Comparison of ENCODE assay signal across 8 cellular contexts in the genomic region with DNA sequence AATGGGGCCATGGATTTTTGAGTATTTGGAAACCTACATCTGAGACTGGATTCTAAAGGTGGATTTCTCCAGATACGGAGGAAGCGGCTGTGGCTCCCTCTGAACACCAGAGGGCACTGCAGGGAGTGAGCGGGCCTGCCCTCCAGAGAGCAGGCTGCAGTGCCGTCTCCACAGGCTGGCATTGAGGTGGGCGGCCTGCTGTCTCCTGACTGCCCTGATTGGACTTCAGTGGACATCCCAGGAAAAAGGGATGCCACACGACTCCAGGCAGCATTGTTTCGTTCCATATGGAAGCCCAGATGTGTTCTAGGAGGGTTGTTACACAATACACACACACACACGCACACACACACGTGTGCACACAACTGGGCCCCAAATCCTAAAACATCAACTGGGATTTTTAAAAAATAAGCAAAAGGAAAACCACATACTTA. TPM values are rescaled to one million over a fixed set of nuclear protein-coding genes. Genes with fewer than 3 reads are reported as not detected.
DNase-seq lines count a peak whose midpoint lies in the region; ATAC-seq and TF ChIP-seq lines count a peak whose summit lies in the region.

No MANE protein-coding gene starts in this region.

- peak; percentile 52 to 88 (median 67) for TF ChIP-seq CTCF in esophagus muscularis mucosa (IDR thresholded peaks at IDR 0.05)
- TF ChIP-seq CTCF in thyroid gland (IDR thresholded peaks at IDR 0.05), result peak in 5 of 6 experiments; percentile 26 to 89 (median 52)

- H3K9me3 ChIP-seq in esophagus muscularis mucosa (no peaks in the 10 kb centered on the region), thyroid gland (no peaks in the 10 kb centered on the region)

- H3K27ac Mint-ChIP-seq in naive thymus-derived CD8-positive, alpha-beta T cell, result no peak overlapping the region

- WGBS in esophagus muscularis mucosa, result 35% methylated on average over 9 of the region's 9 CpGs
- WGBS in thyroid gland, 2 donors, result 29 to 34% methylated on average over 9 of the region's 9 CpGs

- H3K36me3 ChIP-seq in esophagus muscularis mucosa (peaks cover 0 to 64% (median 2%) of the 10 kb centered on the region in 4 donors), thyroid gland (no peaks in the 10 kb centered on the region)

- H3K27me3 ChIP-seq in esophagus muscularis mucosa (peaks cover 0 to 4% (median 0%) of the 10 kb centered on the region in 4 donors), thyroid gland (no peaks in the 10 kb centered on the region)

- H3K4me1 Mint-ChIP-seq in naive thymus-derived CD8-positive, alpha-beta T cell, result peaks cover 0 to 5% (median under 1%) of the 10 kb centered on the region in 4 donors

- TF ChIP-seq POLR2A in esophagus muscularis mucosa (IDR thresholded peaks at IDR 0.05; ENCODE audit: low read depth) (no peak), thyroid gland (IDR thresholded peaks at IDR 0.05) (no peak)

- no peak overlapping the region for H3K27ac ChIP-seq in esophagus muscularis mucosa (replicated peaks in 1 of 4)
- no peak overlapping the region for H3K27ac ChIP-seq in thyroid gland

- no peak for TF ChIP-seq EP300 in esophagus muscularis mucosa (IDR thresholded peaks at IDR 0.05)

- no peaks in the 10 kb centered on the region for H3K9me3 Mint-ChIP-seq in naive thymus-derived CD8-positive, alpha-beta T cell

- DNase-seq in AG08395 (ENCODE audit: low spot score) (peak; percentile 71), GM19238 (ENCODE audit: insufficient read length, low spot score) (peak; percentile 35), NCI-H2171 (lab: John Stamatoyannopoulos, UW) (peak; percentile 65), esophagus muscularis mucosa (ENCODE audit: extremely low spot score) (peak; percentile 89), thyroid gland (peak; percentile 47 to 53)
- peak; percentile 70 for DNase-seq in activated CD8-positive, alpha-beta memory T cell treated with anti-CD3 and anti-CD28 coated beads for 24 hours
- peak in 8 of 10 donors; percentile 15 to 54 (median 31) for DNase-seq in naive thymus-derived CD8-positive, alpha-beta T cell

- intact Hi-C loops in esophagus muscularis mucosa (cut with DNase I), result no loop called here
- intact Hi-C loops in thyroid gland (cut with DNase I), result no loop called here

- POLR2A ChIA-PET in naive thymus-derived CD8-positive, alpha-beta T cell (lab: Charles Lee), result no interaction called here

- H3K4me1 ChIP-seq in esophagus muscularis mucosa (no peaks in the 10 kb centered on the region), thyroid gland (no peaks in the 10 kb centered on the region)

- no peaks in the 10 kb centered on the region for H3K36me3 Mint-ChIP-seq in naive thymus-derived CD8-positive, alpha-beta T cell

- H3K4me3 ChIP-seq in esophagus muscularis mucosa (no peak overlapping the region), thyroid gland (replicated peaks in 1 of 3) (no peak overlapping the region)

- ATAC-seq in naive thymus-derived CD8-positive, alpha-beta T cell, result peak; percentile 75 to 80
- no peak for ATAC-seq in GM18909 (IDR thresholded peaks at IDR 0.05; ENCODE audit: poor library complexity, unreplicated experiment)

- H3K27me3 Mint-ChIP-seq in naive thymus-derived CD8-positive, alpha-beta T cell, result peaks cover 5 to 26% (median 15%) of the 10 kb centered on the region in 5 donors

- H3K4me3 Mint-ChIP-seq in naive thymus-derived CD8-positive, alpha-beta T cell, result no peak overlapping the region

RNA-seq across cellular contexts. Expression of a gene that starts 20.9 kb away (rescaled TPM):
- total RNA-seq in esophagus muscularis mucosa (10 to 100 TPM in 1 of 4 donors, 1 to 10 TPM in 3; 4.0 to 17.9 (median 5.1) TPM), thyroid gland (1 to 10 TPM in 3 of 4 donors, under 1 TPM in 1; 0.78 to 7.0 (median 2.2) TPM)
- total RNA-seq in naive thymus-derived CD8-positive, alpha-beta T cell, result not detected
- not detected for polyA plus RNA-seq in naive thymus-derived CD8-positive, alpha-beta T cell

Comparison
In these comparisons a context has a peak if more than half of its experiments do, and no peak if none do; other contexts are left out.
1. DNase-seq: peak in every context shown above with its lines; median percentile 89 in esophagus muscularis mucosa; 71 in AG08395; 70 in activated CD8-positive, alpha-beta memory T cell treated with anti-CD3 and anti-CD28 coated beads for 24 hours; 65 in NCI-H2171; 50 in thyroid gland; 35 in GM19238; 31 in naive thymus-derived CD8-positive, alpha-beta T cell.